In genomic region chr15:55740981-55741591, GRCh38 we compare ENCODE assay signal across 11 cellular contexts. TPM values are rescaled to one million over a fixed set of nuclear protein-coding genes. Genes with fewer than 3 reads are reported as not detected.
DNase-seq lines count a peak whose midpoint lies in the region; ATAC-seq, FAIRE-seq and TF ChIP-seq lines count a peak whose summit lies in the region.
"Had no signal": no experiment of that assay in that cellular context is flagged by ENCODE, and none has a peak within 500 bp of the region (broad histone marks: within the 10 kb centered on the region; RNA-seq: fewer than 3 reads in every experiment).

No MANE protein-coding gene starts in this region.

- H3K4me1 Mint-ChIP-seq in astrocyte (ENCODE audit: low read depth, unreplicated experiment) = peaks cover 16% of the 10 kb centered on the region

- ATAC-seq in HG02973 (IDR thresholded peaks at IDR 0.05; ENCODE audit: unreplicated experiment) (no peak), HG03460 (IDR thresholded peaks at IDR 0.05; ENCODE audit: unreplicated experiment) (no peak)

- H3K79me2 ChIP-seq in astrocyte (ENCODE audit: insufficient read depth, low read length) = no peaks in the 10 kb centered on the region

- no peaks in the 10 kb centered on the region for H3K27me3 Mint-ChIP-seq in astrocyte (ENCODE audit: low read depth, unreplicated experiment)
- H3K27me3 Mint-ChIP-seq: type B pancreatic cell had no signal

- H3K36me3 ChIP-seq in HUES6 (ENCODE audit: control insufficient read depth, insufficient read depth, low read length) (no peaks in the 10 kb centered on the region), astrocyte (ENCODE audit: insufficient read depth, low read length) (no peaks in the 10 kb centered on the region), kidney (ENCODE audit: control insufficient read depth in 1 of 2, insufficient read depth in 2 of 2, low read length in 2 of 2) (no peaks in the 10 kb centered on the region), subcutaneous abdominal adipose tissue (ENCODE audit: control insufficient read depth in 5 of 5, insufficient read depth in 5 of 5, low read length in 5 of 5) (no peaks in the 10 kb centered on the region)

- no peak overlapping the region for H3K4me3 Mint-ChIP-seq in astrocyte (ENCODE audit: unreplicated experiment)
- H3K4me3 Mint-ChIP-seq: nephron progenitor cell, type B pancreatic cell had no signal

- no peaks in the 10 kb centered on the region for H3K9me3 Mint-ChIP-seq in astrocyte (ENCODE audit: unreplicated experiment)
- H3K9me3 Mint-ChIP-seq: nephron progenitor cell, type B pancreatic cell had no signal

- H4K20me1 ChIP-seq in astrocyte (ENCODE audit: insufficient read depth, low read length) = no peaks in the 10 kb centered on the region

- DNase-seq in astrocyte (ENCODE audit: low read depth) (peak; percentile 15), kidney (no peak), T-helper 2 cell (no peak)
- DNase-seq: HCEC 1CT, NCI-H146 had no signal

- H3K36me3 Mint-ChIP-seq in astrocyte (ENCODE audit: low read depth, unreplicated experiment) = no peaks in the 10 kb centered on the region
- H3K36me3 Mint-ChIP-seq: type B pancreatic cell had no signal

- H3K9ac ChIP-seq in HUES6 (ENCODE audit: low read length) (peak overlapping the region; percentile 94), astrocyte (ENCODE audit: low read length) (peak overlapping the region; percentile 63), kidney (ENCODE audit: low read length in 2 of 2) (peak overlapping the region; percentile 34 to 62), subcutaneous abdominal adipose tissue (ENCODE audit: low read length in 5 of 5) (no peak overlapping the region)

- intact Hi-C loops in kidney (cut with DNase I) = no loop called here

- FAIRE-seq in astrocyte (lab: Jason Lieb, UNC) = no peak
- FAIRE-seq in kidney (lab: Jason Lieb, UNC) = no peak

- H3K4me3 ChIP-seq in HUES6 (ENCODE audit: low read depth, low read length) = peak overlapping the region; percentile 72
- peak overlapping the region; percentile 63 for H3K4me3 ChIP-seq in astrocyte (ENCODE audit: insufficient read depth, low read depth, low read length)
- H3K4me3 ChIP-seq in kidney (ENCODE audit: low read length in 2 of 2) = peak overlapping the region; percentile 75 to 88
- H3K4me3 ChIP-seq in subcutaneous abdominal adipose tissue (ENCODE audit: low read depth in 1 of 5, low read length in 5 of 5) = peak overlapping the region in 3 of 5 donors; percentile 76 to 82 (median 78)

- H3K9me3 ChIP-seq in HUES6 (ENCODE audit: control insufficient read depth, insufficient read depth, low read depth, low read length) (no peaks in the 10 kb centered on the region), astrocyte (ENCODE audit: insufficient read depth, low read depth, low read length) (no peaks in the 10 kb centered on the region), kidney (ENCODE audit: control insufficient read depth in 1 of 2, low read length in 2 of 2) (no peaks in the 10 kb centered on the region), subcutaneous abdominal adipose tissue (ENCODE audit: control insufficient read depth in 5 of 5, low read length in 5 of 5) (no peaks in the 10 kb centered on the region)

- TF ChIP-seq CTCF in astrocyte (IDR thresholded peaks at IDR 0.05; ENCODE audit: insufficient read depth, low read depth, low read length) = no peak
- TF ChIP-seq CTCF in kidney (IDR thresholded peaks at IDR 0.05; ENCODE audit: borderline replicate concordance, extremely low read depth, insufficient read depth) = no peak

- H3K27me3 ChIP-seq in HUES6 (ENCODE audit: control insufficient read depth, insufficient read depth, low read length) (peaks cover 98% of the 10 kb centered on the region), astrocyte (ENCODE audit: insufficient read depth, low read length) (peaks cover 16% of the 10 kb centered on the region), subcutaneous abdominal adipose tissue (ENCODE audit: control insufficient read depth in 5 of 5, insufficient read depth in 4 of 5, low read length in 5 of 5) (peaks cover 0 to 12% (median 3%) of the 10 kb centered on the region in 5 donors)

- peak overlapping the region; percentile 86 for H2AFZ ChIP-seq in astrocyte (ENCODE audit: low read depth, low read length)

- H3K4me2 ChIP-seq in astrocyte (ENCODE audit: low read length) = peak overlapping the region; percentile 98

- peaks cover 40% of the 10 kb centered on the region for H3K4me1 ChIP-seq in HUES6 (ENCODE audit: control insufficient read depth, insufficient read depth, low read length)
- H3K4me1 ChIP-seq in astrocyte (ENCODE audit: insufficient read depth, low read length) = no peaks in the 10 kb centered on the region
- peaks cover 7% of the 10 kb centered on the region in 2 donors for H3K4me1 ChIP-seq in kidney (ENCODE audit: control insufficient read depth in 1 of 2, insufficient read depth in 1 of 2, low read depth in 1 of 2, low read length in 2 of 2)
- peaks cover 4 to 28% (median 20%) of the 10 kb centered on the region in 5 donors for H3K4me1 ChIP-seq in subcutaneous abdominal adipose tissue (ENCODE audit: control insufficient read depth in 5 of 5, insufficient read depth in 5 of 5, low read length in 5 of 5)

- H3K27ac ChIP-seq in HUES6 (ENCODE audit: low read depth, low read length) = peak overlapping the region; percentile 26; the same call in 1 of the 2 replicates
- H3K27ac ChIP-seq in astrocyte (ENCODE audit: low read depth, low read length) = no peak overlapping the region
- no peak overlapping the region for H3K27ac ChIP-seq in kidney (ENCODE audit: low read depth in 2 of 2, low read length in 2 of 2)
- no peak overlapping the region for H3K27ac ChIP-seq in subcutaneous abdominal adipose tissue (ENCODE audit: low read depth, low read length)

- H3K27ac Mint-ChIP-seq in astrocyte (ENCODE audit: unreplicated experiment) = no peak overlapping the region
- H3K27ac Mint-ChIP-seq: nephron progenitor cell, type B pancreatic cell had no signal

RNA-seq across cellular contexts. Expression of gene PRTG, which starts 1.9 kb away (rescaled TPM):
- 13.6 and 39.4 TPM in 2 replicates for total RNA-seq in astrocyte
- 6.4 TPM for total RNA-seq in kidney
- polyA plus RNA-seq in kidney (ENCODE audit: insufficient read depth, low read depth, low replicate concordance) = 0.84 TPM

Comparison
In these comparisons a context has a peak if more than half of its experiments do, and no peak if none do; other contexts are left out.
1. H3K9ac ChIP-seq: peak in HUES6 (single experiment), astrocyte (single experiment) and kidney (2 of 2); none in subcutaneous abdominal adipose tissue (0 of 5).
2. Peak in every context shown above with its lines, with median percentiles within 50 percentile points of each other: H3K4me3 ChIP-seq.